ENCODE assay signal across 1 cellular context in the genomic region with DNA sequence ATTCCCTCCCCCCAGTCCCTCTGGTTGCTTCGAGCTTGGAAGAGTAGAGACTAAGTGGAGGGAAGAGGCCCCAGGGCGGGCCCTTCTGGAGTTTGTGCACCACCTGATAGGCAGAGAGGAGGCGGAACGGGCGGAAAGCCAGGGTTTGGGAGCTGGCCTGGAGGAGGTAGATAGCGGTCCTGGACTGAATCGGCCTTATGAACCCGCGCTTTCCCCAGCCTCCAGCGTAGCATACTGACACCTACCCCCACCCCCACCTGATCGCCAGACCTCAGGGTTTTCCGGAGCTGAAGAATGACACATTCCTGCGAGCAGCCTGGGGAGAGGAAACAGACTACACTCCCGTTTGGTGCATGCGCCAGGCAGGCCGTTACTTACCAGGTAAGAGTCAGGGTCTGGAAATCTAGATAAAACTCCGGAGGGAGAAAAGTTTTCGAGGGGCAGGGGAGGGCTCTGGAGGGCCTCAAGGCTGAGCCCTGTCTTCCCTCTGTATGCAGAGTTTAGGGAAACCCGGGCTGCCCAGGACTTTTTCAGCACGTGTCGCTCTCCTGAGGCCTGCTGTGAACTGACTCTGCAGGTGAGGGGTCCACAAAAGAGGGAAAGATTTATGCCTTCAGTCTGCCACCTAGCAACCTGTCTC.
TF ChIP-seq lines count a peak whose summit lies in the region.

No MANE protein-coding gene starts in this region.

TF ChIP-seq in K562, 482 proteins besides CTCF, POLR2A, EP300 and RAD21 (continued from another document and continues in another):
- TF ChIP-seq, protein P1, sequence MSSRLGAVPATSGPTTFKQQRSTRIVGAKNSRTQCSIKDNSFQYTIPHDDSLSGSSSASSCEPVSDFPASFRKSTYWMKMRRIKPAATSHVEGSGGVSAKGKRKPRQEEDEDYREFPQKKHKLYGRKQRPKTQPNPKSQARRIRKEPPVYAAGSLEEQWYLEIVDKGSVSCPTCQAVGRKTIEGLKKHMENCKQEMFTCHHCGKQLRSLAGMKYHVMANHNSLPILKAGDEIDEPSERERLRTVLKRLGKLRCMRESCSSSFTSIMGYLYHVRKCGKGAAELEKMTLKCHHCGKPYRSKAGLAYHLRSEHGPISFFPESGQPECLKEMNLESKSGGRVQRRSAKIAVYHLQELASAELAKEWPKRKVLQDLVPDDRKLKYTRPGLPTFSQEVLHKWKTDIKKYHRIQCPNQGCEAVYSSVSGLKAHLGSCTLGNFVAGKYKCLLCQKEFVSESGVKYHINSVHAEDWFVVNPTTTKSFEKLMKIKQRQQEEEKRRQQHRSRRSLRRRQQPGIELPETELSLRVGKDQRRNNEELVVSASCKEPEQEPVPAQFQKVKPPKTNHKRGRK (tag; IDR thresholded peaks at IDR 0.05): no peak
- TF ChIP-seq, protein P2, sequence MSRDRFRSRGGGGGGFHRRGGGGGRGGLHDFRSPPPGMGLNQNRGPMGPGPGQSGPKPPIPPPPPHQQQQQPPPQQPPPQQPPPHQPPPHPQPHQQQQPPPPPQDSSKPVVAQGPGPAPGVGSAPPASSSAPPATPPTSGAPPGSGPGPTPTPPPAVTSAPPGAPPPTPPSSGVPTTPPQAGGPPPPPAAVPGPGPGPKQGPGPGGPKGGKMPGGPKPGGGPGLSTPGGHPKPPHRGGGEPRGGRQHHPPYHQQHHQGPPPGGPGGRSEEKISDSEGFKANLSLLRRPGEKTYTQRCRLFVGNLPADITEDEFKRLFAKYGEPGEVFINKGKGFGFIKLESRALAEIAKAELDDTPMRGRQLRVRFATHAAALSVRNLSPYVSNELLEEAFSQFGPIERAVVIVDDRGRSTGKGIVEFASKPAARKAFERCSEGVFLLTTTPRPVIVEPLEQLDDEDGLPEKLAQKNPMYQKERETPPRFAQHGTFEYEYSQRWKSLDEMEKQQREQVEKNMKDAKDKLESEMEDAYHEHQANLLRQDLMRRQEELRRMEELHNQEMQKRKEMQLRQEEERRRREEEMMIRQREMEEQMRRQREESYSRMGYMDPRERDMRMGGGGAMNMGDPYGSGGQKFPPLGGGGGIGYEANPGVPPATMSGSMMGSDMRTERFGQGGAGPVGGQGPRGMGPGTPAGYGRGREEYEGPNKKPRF (IDR thresholded peaks at IDR 0.05; ENCODE audit: low read depth, low read length): no peak
- TF ChIP-seq, protein P3, sequence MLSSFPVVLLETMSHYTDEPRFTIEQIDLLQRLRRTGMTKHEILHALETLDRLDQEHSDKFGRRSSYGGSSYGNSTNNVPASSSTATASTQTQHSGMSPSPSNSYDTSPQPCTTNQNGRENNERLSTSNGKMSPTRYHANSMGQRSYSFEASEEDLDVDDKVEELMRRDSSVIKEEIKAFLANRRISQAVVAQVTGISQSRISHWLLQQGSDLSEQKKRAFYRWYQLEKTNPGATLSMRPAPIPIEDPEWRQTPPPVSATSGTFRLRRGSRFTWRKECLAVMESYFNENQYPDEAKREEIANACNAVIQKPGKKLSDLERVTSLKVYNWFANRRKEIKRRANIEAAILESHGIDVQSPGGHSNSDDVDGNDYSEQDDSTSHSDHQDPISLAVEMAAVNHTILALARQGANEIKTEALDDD (IDR thresholded peaks at IDR 0.05): peak; percentile 63; the same call in 1 of the 2 replicates
- no peak for TF ChIP-seq PCBP1 (IDR thresholded peaks at IDR 0.05; ENCODE audit: low read depth, low read length, poor library complexity, severe bottlenecking)
- TF ChIP-seq, protein P4, sequence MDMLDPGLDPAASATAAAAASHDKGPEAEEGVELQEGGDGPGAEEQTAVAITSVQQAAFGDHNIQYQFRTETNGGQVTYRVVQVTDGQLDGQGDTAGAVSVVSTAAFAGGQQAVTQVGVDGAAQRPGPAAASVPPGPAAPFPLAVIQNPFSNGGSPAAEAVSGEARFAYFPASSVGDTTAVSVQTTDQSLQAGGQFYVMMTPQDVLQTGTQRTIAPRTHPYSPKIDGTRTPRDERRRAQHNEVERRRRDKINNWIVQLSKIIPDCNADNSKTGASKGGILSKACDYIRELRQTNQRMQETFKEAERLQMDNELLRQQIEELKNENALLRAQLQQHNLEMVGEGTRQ (CRISPR knock-in tag; IDR thresholded peaks at IDR 0.05): peak; percentile 64
- TF ChIP-seq, protein P5, sequence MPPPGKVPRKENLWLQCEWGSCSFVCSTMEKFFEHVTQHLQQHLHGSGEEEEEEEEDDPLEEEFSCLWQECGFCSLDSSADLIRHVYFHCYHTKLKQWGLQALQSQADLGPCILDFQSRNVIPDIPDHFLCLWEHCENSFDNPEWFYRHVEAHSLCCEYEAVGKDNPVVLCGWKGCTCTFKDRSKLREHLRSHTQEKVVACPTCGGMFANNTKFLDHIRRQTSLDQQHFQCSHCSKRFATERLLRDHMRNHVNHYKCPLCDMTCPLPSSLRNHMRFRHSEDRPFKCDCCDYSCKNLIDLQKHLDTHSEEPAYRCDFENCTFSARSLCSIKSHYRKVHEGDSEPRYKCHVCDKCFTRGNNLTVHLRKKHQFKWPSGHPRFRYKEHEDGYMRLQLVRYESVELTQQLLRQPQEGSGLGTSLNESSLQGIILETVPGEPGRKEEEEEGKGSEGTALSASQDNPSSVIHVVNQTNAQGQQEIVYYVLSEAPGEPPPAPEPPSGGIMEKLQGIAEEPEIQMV (tag; conservative IDR thresholded peaks at IDR 0.05; ENCODE audit: low read depth): no peak
- no peak for TF ChIP-seq PHF20 (IDR thresholded peaks at IDR 0.05; ENCODE audit: partially characterized antibody)
- no peak for TF ChIP-seq ZNF23 (CRISPR knock-in tag; IDR thresholded peaks at IDR 0.05)
- TF ChIP-seq ZNF699 (CRISPR knock-in tag; IDR thresholded peaks at IDR 0.05; ENCODE audit: insufficient replicate concordance): no peak
- TF ChIP-seq, protein P6, sequence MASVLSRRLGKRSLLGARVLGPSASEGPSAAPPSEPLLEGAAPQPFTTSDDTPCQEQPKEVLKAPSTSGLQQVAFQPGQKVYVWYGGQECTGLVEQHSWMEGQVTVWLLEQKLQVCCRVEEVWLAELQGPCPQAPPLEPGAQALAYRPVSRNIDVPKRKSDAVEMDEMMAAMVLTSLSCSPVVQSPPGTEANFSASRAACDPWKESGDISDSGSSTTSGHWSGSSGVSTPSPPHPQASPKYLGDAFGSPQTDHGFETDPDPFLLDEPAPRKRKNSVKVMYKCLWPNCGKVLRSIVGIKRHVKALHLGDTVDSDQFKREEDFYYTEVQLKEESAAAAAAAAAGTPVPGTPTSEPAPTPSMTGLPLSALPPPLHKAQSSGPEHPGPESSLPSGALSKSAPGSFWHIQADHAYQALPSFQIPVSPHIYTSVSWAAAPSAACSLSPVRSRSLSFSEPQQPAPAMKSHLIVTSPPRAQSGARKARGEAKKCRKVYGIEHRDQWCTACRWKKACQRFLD (CRISPR knock-in tag; IDR thresholded peaks at IDR 0.05): peak; percentile 97
- peak; percentile 63; the same call in 1 of the 2 replicates for TF ChIP-seq ZKSCAN8 (CRISPR knock-in tag; IDR thresholded peaks at IDR 0.05)
- TF ChIP-seq CHD4 (IDR thresholded peaks at IDR 0.05; ENCODE audit: insufficient read depth, insufficient replicate concordance, low read depth, low read length, poor library complexity, severe bottlenecking): no peak
- peak; percentile 91; the same call in 1 of the 2 replicates for TF ChIP-seq JUND (IDR thresholded peaks at IDR 0.05; ENCODE audit: borderline replicate concordance, low read depth, low read length)
- TF ChIP-seq JUND (tag; IDR thresholded peaks at IDR 0.05; ENCODE audit: borderline replicate concordance, low read depth, low read length): no peak; the same call in 2 of the 3 replicates
- no peak for TF ChIP-seq RBM14 (IDR thresholded peaks at IDR 0.05; ENCODE audit: borderline replicate concordance, insufficient read depth, low read depth, low read length)
- TF ChIP-seq, protein P7, sequence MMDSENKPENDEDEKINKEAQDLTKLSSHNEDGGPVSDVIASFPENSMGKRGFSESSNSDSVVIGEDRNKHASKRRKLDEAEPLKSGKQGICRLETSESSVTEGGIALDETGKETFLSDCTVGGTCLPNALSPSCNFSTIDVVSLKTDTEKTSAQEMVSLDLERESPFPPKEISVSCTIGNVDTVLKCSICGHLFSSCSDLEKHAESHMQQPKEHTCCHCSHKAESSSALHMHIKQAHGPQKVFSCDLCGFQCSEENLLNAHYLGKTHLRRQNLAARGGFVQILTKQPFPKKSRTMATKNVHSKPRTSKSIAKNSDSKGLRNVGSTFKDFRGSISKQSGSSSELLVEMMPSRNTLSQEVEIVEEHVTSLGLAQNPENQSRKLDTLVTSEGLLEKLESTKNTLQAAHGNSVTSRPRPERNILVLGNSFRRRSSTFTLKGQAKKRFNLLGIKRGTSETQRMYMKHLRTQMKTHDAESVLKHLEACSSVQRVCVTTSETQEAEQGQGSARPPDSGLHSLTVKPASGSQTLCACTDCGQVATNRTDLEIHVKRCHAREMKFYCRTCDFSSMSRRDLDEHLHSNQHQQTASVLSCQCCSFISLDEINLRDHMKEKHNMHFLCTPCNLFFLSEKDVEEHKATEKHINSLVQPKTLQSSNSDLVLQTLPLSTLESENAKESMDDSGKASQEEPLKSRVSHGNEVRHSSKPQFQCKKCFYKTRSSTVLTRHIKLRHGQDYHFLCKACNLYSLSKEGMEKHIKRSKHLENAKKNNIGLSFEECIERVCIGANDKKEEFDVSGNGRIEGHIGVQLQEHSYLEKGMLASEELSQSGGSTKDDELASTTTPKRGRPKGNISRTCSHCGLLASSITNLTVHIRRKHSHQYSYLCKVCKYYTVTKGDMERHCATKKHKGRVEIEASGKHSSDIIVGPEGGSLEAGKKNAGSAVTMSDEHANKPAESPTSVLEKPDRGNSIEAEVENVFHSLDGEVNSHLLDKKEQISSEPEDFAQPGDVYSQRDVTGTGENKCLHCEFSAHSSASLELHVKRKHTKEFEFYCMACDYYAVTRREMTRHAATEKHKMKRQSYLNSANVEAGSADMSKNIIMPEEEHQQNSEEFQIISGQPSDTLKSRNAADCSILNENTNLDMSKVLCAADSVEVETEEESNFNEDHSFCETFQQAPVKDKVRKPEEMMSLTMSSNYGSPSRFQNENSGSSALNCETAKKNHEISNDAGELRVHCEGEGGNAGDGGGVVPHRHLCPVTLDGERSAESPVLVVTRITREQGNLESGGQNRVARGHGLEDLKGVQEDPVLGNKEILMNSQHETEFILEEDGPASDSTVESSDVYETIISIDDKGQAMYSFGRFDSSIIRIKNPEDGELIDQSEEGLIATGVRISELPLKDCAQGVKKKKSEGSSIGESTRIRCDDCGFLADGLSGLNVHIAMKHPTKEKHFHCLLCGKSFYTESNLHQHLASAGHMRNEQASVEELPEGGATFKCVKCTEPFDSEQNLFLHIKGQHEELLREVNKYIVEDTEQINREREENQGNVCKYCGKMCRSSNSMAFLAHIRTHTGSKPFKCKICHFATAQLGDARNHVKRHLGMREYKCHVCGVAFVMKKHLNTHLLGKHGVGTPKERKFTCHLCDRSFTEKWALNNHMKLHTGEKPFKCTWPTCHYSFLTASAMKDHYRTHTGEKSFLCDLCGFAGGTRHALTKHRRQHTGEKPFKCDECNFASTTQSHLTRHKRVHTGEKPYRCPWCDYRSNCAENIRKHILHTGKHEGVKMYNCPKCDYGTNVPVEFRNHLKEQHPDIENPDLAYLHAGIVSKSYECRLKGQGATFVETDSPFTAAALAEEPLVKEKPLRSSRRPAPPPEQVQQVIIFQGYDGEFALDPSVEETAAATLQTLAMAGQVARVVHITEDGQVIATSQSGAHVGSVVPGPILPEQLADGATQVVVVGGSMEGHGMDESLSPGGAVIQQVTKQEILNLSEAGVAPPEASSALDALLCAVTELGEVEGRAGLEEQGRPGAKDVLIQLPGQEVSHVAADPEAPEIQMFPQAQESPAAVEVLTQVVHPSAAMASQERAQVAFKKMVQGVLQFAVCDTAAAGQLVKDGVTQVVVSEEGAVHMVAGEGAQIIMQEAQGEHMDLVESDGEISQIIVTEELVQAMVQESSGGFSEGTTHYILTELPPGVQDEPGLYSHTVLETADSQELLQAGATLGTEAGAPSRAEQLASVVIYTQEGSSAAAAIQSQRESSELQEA (IDR thresholded peaks at IDR 0.05; ENCODE audit: low read depth): no peak
- peak; percentile 25 for TF ChIP-seq ZFP36 (IDR thresholded peaks at IDR 0.05; ENCODE audit: low read depth, low read length, partially characterized antibody)
- TF ChIP-seq, protein P8, sequence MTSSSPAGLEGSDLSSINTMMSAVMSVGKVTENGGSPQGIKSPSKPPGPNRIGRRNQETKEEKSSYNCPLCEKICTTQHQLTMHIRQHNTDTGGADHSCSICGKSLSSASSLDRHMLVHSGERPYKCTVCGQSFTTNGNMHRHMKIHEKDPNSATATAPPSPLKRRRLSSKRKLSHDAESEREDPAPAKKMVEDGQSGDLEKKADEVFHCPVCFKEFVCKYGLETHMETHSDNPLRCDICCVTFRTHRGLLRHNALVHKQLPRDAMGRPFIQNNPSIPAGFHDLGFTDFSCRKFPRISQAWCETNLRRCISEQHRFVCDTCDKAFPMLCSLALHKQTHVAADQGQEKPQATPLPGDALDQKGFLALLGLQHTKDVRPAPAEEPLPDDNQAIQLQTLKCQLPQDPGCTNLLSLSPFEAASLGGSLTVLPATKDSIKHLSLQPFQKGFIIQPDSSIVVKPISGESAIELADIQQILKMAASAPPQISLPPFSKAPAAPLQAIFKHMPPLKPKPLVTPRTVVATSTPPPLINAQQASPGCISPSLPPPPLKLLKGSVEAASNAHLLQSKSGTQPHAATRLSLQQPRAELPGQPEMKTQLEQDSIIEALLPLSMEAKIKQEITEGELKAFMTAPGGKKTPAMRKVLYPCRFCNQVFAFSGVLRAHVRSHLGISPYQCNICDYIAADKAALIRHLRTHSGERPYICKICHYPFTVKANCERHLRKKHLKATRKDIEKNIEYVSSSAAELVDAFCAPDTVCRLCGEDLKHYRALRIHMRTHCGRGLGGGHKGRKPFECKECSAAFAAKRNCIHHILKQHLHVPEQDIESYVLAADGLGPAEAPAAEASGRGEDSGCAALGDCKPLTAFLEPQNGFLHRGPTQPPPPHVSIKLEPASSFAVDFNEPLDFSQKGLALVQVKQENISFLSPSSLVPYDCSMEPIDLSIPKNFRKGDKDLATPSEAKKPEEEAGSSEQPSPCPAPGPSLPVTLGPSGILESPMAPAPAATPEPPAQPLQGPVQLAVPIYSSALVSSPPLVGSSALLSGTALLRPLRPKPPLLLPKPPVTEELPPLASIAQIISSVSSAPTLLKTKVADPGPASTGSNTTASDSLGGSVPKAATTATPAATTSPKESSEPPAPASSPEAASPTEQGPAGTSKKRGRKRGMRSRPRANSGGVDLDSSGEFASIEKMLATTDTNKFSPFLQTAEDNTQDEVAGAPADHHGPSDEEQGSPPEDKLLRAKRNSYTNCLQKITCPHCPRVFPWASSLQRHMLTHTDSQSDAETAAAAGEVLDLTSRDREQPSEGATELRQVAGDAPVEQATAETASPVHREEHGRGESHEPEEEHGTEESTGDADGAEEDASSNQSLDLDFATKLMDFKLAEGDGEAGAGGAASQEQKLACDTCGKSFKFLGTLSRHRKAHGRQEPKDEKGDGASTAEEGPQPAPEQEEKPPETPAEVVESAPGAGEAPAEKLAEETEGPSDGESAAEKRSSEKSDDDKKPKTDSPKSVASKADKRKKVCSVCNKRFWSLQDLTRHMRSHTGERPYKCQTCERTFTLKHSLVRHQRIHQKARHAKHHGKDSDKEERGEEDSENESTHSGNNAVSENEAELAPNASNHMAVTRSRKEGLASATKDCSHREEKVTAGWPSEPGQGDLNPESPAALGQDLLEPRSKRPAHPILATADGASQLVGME (CRISPR knock-in tag; IDR thresholded peaks at IDR 0.05): no peak
- TF ChIP-seq NUFIP1 (IDR thresholded peaks at IDR 0.05; ENCODE audit: partially characterized antibody): no peak
- no peak for TF ChIP-seq XRCC3 (IDR thresholded peaks at IDR 0.05)
- TF ChIP-seq HNRNPH1 (optimal IDR thresholded peaks at IDR 0.05; ENCODE audit: low read depth, low read length): no peak
- TF ChIP-seq ERF (CRISPR knock-in tag; IDR thresholded peaks at IDR 0.05): no peak
- TF ChIP-seq ZNF197 (CRISPR knock-in tag; IDR thresholded peaks at IDR 0.05; ENCODE audit: low read depth): 0 out of 2 replicates have a peak, but pooled peaks have one; percentile 26
